ENCODE assay signal across 9 cellular contexts in genomic region chr12:96427269-96427729, GRCh38. TPM values are rescaled to one million over a fixed set of nuclear protein-coding genes. Genes with fewer than 3 reads are reported as not detected.
DNase-seq lines count a peak whose midpoint lies in the region; ATAC-seq, FAIRE-seq and TF ChIP-seq lines count a peak whose summit lies in the region.
"Had no signal": no experiment of that assay in that cellular context is flagged by ENCODE, and none has a peak within 500 bp of the region (broad histone marks: within the 10 kb centered on the region; RNA-seq: fewer than 3 reads in every experiment).

No MANE protein-coding gene starts in this region.

- peak; percentile 13 to 36 for DNase-seq in NCI-H446 (lab: John Stamatoyannopoulos, UW)
- DNase-seq in NCI-H446 treated with DMSO at 0.1 percent for 48 hours (lab: John Stamatoyannopoulos, UW): no peak
- DNase-seq in activated CD4-positive, alpha-beta T cell treated with anti-CD3 and anti-CD28 coated beads, Interleukin-2, amount 10 ng/mL, durations not matched to agents 7 days and 5 days: no peak
- DNase-seq in fibroblast of the conjunctiva (ENCODE audit: low read depth): peak; percentile 100
- peak in 4 of 6 donors; percentile 9 to 29 (median 16) for DNase-seq in pancreas
- DNase-seq in NAMALWA (ENCODE audit: low spot score): no peak
- DNase-seq in testis: no peak

- intact Hi-C loops in pancreas (cut with DNase I) (no loop called here), testis (cut with DNase I; ENCODE audit: low total_unique reads) (no loop called here)

- no peaks in the 10 kb centered on the region for H3K9me3 Mint-ChIP-seq in activated CD4-positive, alpha-beta T cell treated with anti-CD3 and anti-CD28 coated beads, Interleukin-2, amount 10 ng/mL, durations not matched to agents 7 days and 5 days

- POLR2A ChIA-PET in activated CD4-positive, alpha-beta T cell treated with anti-CD3 and anti-CD28 coated beads, Interleukin-2, amount 10 ng/mL, durations not matched to agents 7 days and 5 days (lab: Charles Lee): no interaction called here

- no peak for TF ChIP-seq CTCF in pancreas (IDR thresholded peaks at IDR 0.05)
- no peak for TF ChIP-seq CTCF in testis (IDR thresholded peaks at IDR 0.05)

- WGBS in pancreas, 2 donors: 66 to 73% methylated on average over 6 of the region's 6 CpGs
- WGBS in testis, 2 donors: 53 to 63% methylated on average over 6 of the region's 6 CpGs

- no peak for FAIRE-seq in pancreas (lab: Jason Lieb, UNC)

- H3K4me1 ChIP-seq in pancreas (no peaks in the 10 kb centered on the region), testis (no peaks in the 10 kb centered on the region)

- ATAC-seq in pancreas (peak in 3 of 4 donors; percentile 35 to 70 (median 70)), HG03521 (IDR thresholded peaks at IDR 0.05; ENCODE audit: unreplicated experiment) (no peak)

- H3K27ac ChIP-seq in pancreas: no peak overlapping the region
- no peak overlapping the region for H3K27ac ChIP-seq in testis

- H3K27me3 ChIP-seq in pancreas (no peaks in the 10 kb centered on the region), testis (no peaks in the 10 kb centered on the region)

- H3K36me3 Mint-ChIP-seq in activated CD4-positive, alpha-beta T cell treated with anti-CD3 and anti-CD28 coated beads, Interleukin-2, amount 10 ng/mL, durations not matched to agents 7 days and 5 days (ENCODE audit: low read depth): no peaks in the 10 kb centered on the region

- TF ChIP-seq POLR2A in testis (IDR thresholded peaks at IDR 0.05): no peak

- H3K4me3 ChIP-seq in pancreas (no peak overlapping the region), testis (no peak overlapping the region)

- CTCF ChIA-PET in activated CD4-positive, alpha-beta T cell treated with anti-CD3 and anti-CD28 coated beads, Interleukin-2, amount 10 ng/mL, durations not matched to agents 7 days and 5 days (lab: Charles Lee): interaction anchor here (1.1 kb wide), 1 partner anchor 18 kb away, joined by 3 read pairs; no protein-coding TSS in a partner anchor

- no peak overlapping the region for H3K4me3 Mint-ChIP-seq in activated CD4-positive, alpha-beta T cell treated with anti-CD3 and anti-CD28 coated beads, Interleukin-2, amount 10 ng/mL, durations not matched to agents 7 days and 5 days
- H3K4me3 Mint-ChIP-seq: B cell had no signal

- H3K4me1 Mint-ChIP-seq in activated CD4-positive, alpha-beta T cell treated with anti-CD3 and anti-CD28 coated beads, Interleukin-2, amount 10 ng/mL, durations not matched to agents 7 days and 5 days: peaks cover 43% of the 10 kb centered on the region
- H3K4me1 Mint-ChIP-seq: B cell had no signal

- H3K9me3 ChIP-seq in pancreas: no peaks in the 10 kb centered on the region
- H3K9me3 ChIP-seq in testis: no peaks in the 10 kb centered on the region

- H3K27ac Mint-ChIP-seq in activated CD4-positive, alpha-beta T cell treated with anti-CD3 and anti-CD28 coated beads, Interleukin-2, amount 10 ng/mL, durations not matched to agents 7 days and 5 days: peak overlapping the region; percentile 42
- H3K27ac Mint-ChIP-seq: B cell had no signal

- no peaks in the 10 kb centered on the region for H3K27me3 Mint-ChIP-seq in activated CD4-positive, alpha-beta T cell treated with anti-CD3 and anti-CD28 coated beads, Interleukin-2, amount 10 ng/mL, durations not matched to agents 7 days and 5 days
- H3K27me3 Mint-ChIP-seq: B cell had no signal

- H3K36me3 ChIP-seq in pancreas (no peaks in the 10 kb centered on the region), testis (ENCODE audit: low read depth, missing control alignments) (no peaks in the 10 kb centered on the region)

RNA-seq across cellular contexts. Expression of gene CDK17, which starts 27.1 kb away (rescaled TPM):
- 10 to 100 TPM; 38.7 to 43.5 TPM for total RNA-seq in activated CD4-positive, alpha-beta T cell treated with anti-CD3 and anti-CD28 coated beads, Interleukin-2, amount 10 ng/mL, durations not matched to agents 7 days and 5 days
- total RNA-seq in pancreas: 10 to 100 TPM in 2 of 6 donors, 1 to 10 TPM in 4; 7.2 to 15.1 (median 9.2) TPM
- polyA plus RNA-seq in pancreas: 1 to 10 TPM; 4.3 to 6.6 TPM
- 10 to 100 TPM; 91.5 to 100.0 TPM for total RNA-seq in testis
- 40.7 TPM for polyA plus RNA-seq in testis (ENCODE audit: insufficient read depth, low read depth, low replicate concordance)

Comparison
In these comparisons a context has a peak if more than half of its experiments do, and no peak if none do; other contexts are left out.
1. DNase-seq: peak in NCI-H446 (2 of 2), fibroblast of the conjunctiva (single experiment) and pancreas (4 of 6); none in NCI-H446 treated with DMSO at 0.1 percent for 48 hours (single experiment), activated CD4-positive, alpha-beta T cell treated with anti-CD3 and anti-CD28 coated beads, Interleukin-2, amount 10 ng/mL, durations not matched to agents 7 days and 5 days (single experiment), NAMALWA (single experiment) and testis (single experiment).